8 cellular contexts compared by ENCODE assay signal in the genomic region with DNA sequence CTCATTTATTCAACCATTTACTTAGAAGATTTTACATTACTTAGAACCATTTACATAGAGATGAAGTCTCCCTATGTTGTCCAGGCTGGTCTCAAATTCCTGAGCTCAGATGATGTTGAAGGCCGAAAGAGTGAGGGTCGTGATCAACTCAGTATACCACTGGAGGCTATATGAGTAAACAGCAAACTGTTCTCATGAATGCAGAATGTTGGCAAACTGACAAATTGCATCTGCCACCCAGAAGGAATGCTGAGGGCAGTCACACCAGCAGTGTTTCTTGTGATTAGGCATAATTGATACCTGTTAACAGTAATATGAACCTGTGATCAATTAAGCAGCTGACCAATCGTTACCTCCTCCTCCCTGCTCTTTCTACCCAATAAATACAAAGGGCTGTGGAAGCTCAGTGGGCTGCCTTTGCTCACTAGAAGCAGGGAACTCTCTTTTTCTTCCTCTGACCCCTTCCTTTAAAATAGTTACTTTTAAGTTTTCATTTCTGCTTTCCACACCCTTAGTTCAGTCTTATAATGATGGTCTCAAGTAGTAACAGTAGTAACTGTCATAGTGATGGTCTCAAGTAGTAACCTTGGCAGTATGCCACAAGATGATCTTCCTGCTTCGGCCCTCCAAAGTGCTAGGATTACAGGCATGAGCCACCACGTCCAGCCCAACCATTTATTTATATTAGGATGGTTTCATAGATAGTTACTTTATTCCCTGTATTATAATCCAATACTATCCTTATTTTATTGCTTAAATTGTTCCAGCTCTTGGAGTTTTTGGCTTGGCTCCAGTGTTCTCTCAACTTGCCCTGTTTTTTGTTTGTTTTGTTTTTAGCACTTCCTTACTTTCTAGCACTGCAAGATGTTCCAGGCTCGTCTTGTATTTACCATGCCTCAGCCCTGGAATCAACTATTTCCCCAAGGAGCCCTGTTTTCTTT. TPM values are rescaled to one million over a fixed set of nuclear protein-coding genes. Genes with fewer than 3 reads are reported as not detected.
DNase-seq lines count a peak whose midpoint lies in the region; ATAC-seq and TF ChIP-seq lines count a peak whose summit lies in the region.

No MANE protein-coding gene starts in this region.

- peaks cover 50% of the 10 kb centered on the region for H3K4me1 ChIP-seq in foreskin keratinocyte
- H3K4me1 ChIP-seq in sigmoid colon: peaks cover 0 to 31% (median 22%) of the 10 kb centered on the region in 4 donors

- no peak overlapping the region for H3K4me3 Mint-ChIP-seq in activated T-cell treated with anti-CD3 and anti-CD28 coated beads, Interleukin-2, amount 50 U/mL, for 4 hours

- peak overlapping the region; percentile 21 for H3K27ac ChIP-seq in foreskin keratinocyte
- peak overlapping the region; percentile 49 to 74 (median 70) for H3K27ac ChIP-seq in sigmoid colon

- TF ChIP-seq CTCF in foreskin keratinocyte (conservative IDR thresholded peaks at IDR 0.05) (no peak), sigmoid colon (IDR thresholded peaks at IDR 0.05) (no peak)

- TF ChIP-seq POLR2A in sigmoid colon (IDR thresholded peaks at IDR 0.05): no peak

- no peaks in the 10 kb centered on the region for H3K27me3 Mint-ChIP-seq in activated T-cell treated with anti-CD3 and anti-CD28 coated beads, Interleukin-2, amount 50 U/mL, for 4 hours (ENCODE audit: low read depth)

- H3K9me3 ChIP-seq in sigmoid colon: no peaks in the 10 kb centered on the region

- peak; percentile 48 for DNase-seq in HT1080 (ENCODE audit: low read depth)
- peak; percentile 26 for DNase-seq in RPMI7951 (ENCODE audit: low read depth)
- DNase-seq in foreskin keratinocyte: peak in 1 of 2 donors; percentile 58
- DNase-seq in sigmoid colon: no peak
- no peak for DNase-seq in activated T-cell treated with anti-CD3 and anti-CD28 coated beads, Interleukin-2, amount 50 U/mL, for 4 hours
- DNase-seq in HEK293T (ENCODE audit: extremely low spot score): no peak
- no peak for DNase-seq in GM19240 (ENCODE audit: insufficient read length, low spot score)
- DNase-seq in stimulated activated CD4-positive, alpha-beta T cell treated with anti-CD3 and anti-CD28 coated beads, Interleukin-1b, Interleukin-23, amount 100 ng/mL, for 48 hours: no peak

- CTCF ChIA-PET in HEK293T (lab: Yijun Ruan, JAX): no interaction called here

- H3K4me3 ChIP-seq in sigmoid colon: no peak overlapping the region

- POLR2A ChIA-PET in HEK293T (lab: Yijun Ruan, JAX): interaction anchor here (1.4 kb wide), 1 partner anchor 37 kb away, joined by 6 read pairs; no protein-coding TSS in a partner anchor

- no peaks in the 10 kb centered on the region for H3K36me3 ChIP-seq in sigmoid colon

- intact Hi-C loops in sigmoid colon (cut with DNase I): no loop called here

- no peak for TF ChIP-seq EP300 in sigmoid colon (IDR thresholded peaks at IDR 0.05)

- no peaks in the 10 kb centered on the region for H3K36me3 Mint-ChIP-seq in activated T-cell treated with anti-CD3 and anti-CD28 coated beads, Interleukin-2, amount 50 U/mL, for 4 hours (ENCODE audit: insufficient read depth)

- ATAC-seq in foreskin keratinocyte: no peak
- no peak for ATAC-seq in activated T-cell treated with anti-CD3 and anti-CD28 coated beads, Interleukin-2, amount 50 U/mL, for 4 hours

- H3K27me3 ChIP-seq in foreskin keratinocyte (no peaks in the 10 kb centered on the region), sigmoid colon (no peaks in the 10 kb centered on the region)

- peaks cover 16% of the 10 kb centered on the region for H3K4me1 Mint-ChIP-seq in activated T-cell treated with anti-CD3 and anti-CD28 coated beads, Interleukin-2, amount 50 U/mL, for 4 hours (ENCODE audit: low read depth)

- WGBS in sigmoid colon, 2 donors: 18 to 55% methylated on average over 6 of the region's 6 CpGs

- H3K9me3 Mint-ChIP-seq in activated T-cell treated with anti-CD3 and anti-CD28 coated beads, Interleukin-2, amount 50 U/mL, for 4 hours: no peaks in the 10 kb centered on the region

TF ChIP-seq in HEK293T, 16 proteins besides CTCF, POLR2A, EP300 and RAD21:
- no peak for TF ChIP-seq HDGF (IDR thresholded peaks at IDR 0.05; ENCODE audit: borderline replicate concordance)
- no peak for TF ChIP-seq ARNT (IDR thresholded peaks at IDR 0.05)

RNA-seq across cellular contexts. Expression of a gene that starts 25.8 kb away (rescaled TPM):
- total RNA-seq in HT1080 (2014; rRNA removed; shearing (Covaris generic)): 53.2 and 54.5 TPM in 2 replicates
- polyA plus RNA-seq in HT1080 (2015; cell fraction: cytosol; rRNA removed): 62.0 and 85.4 TPM in 2 replicates
- polyA plus RNA-seq in HT1080 (2015; cell fraction: nucleus; rRNA removed): 230 and 260 TPM in 2 replicates
- 72.9 and 86.3 TPM in 2 replicates for total RNA-seq in RPMI7951 (2014; rRNA removed; shearing (Covaris generic))
- 512 and 582 TPM in 2 replicates for total RNA-seq in foreskin keratinocyte
- polyA plus RNA-seq in foreskin keratinocyte: 244 and 245 TPM in 2 replicates
- 100 to 1,000 TPM in 1 of 4 donors, 10 to 100 TPM in 3; 39.7 to 111 (median 41.6) TPM for total RNA-seq in sigmoid colon
- 100 to 1,000 TPM; 108 to 181 (median 175) TPM for polyA plus RNA-seq in sigmoid colon
- total RNA-seq in activated T-cell treated with anti-CD3 and anti-CD28 coated beads, Interleukin-2, amount 50 U/mL, for 4 hours: 10 to 100 TPM; 31.6 to 56.4 (median 48.9) TPM

Comparison
In these comparisons a context has a peak if more than half of its experiments do, and no peak if none do; other contexts are left out.
1. DNase-seq: peak in HT1080 (single experiment) and RPMI7951 (single experiment); none in sigmoid colon (single experiment), activated T-cell treated with anti-CD3 and anti-CD28 coated beads, Interleukin-2, amount 50 U/mL, for 4 hours (single experiment), HEK293T (single experiment), GM19240 (single experiment) and stimulated activated CD4-positive, alpha-beta T cell treated with anti-CD3 and anti-CD28 coated beads, Interleukin-1b, Interleukin-23, amount 100 ng/mL, for 48 hours (single experiment).